Comparison of ENCODE assay signal across 17 cellular contexts in the genomic region with DNA sequence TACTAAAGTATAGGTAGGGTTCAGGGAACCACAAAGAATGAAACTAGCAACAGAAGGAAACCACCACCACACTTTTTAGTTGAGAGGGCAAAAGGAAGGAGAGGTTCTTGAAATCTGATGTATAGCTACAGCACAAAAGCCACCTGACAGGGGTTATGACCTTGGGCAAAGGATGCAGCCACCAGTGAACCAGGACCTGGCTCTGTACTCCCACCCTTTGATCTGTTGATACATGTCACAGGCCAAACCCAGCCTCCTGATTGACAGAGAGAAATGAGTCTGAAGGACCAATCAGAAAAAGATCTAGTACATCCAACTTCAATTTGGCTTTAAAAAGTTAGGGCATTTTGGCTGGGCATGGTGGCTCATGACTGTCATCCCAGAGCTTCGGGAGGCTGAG. TPM values are rescaled to one million over a fixed set of nuclear protein-coding genes. Genes with fewer than 3 reads are reported as not detected.
A peak's percentile ranks its signal among the peaks of the same experiment; 100 is the strongest.
DNase-seq lines count a peak whose midpoint lies in the region; ATAC-seq, FAIRE-seq and TF ChIP-seq lines count a peak whose summit lies in the region.
"Had no signal": no experiment of that assay in that cellular context is flagged by ENCODE, and none has a peak within 500 bp of the region (broad histone marks: within the 10 kb centered on the region; RNA-seq: fewer than 3 reads in every experiment).

No MANE protein-coding gene starts in this region.

- H3K4me3 Mint-ChIP-seq in activated CD4-positive, alpha-beta T cell treated with anti-CD3 and anti-CD28 coated beads, Interleukin-2, amount 10 ng/mL, durations not matched to agents 7 days and 5 days = no peak overlapping the region
- peak overlapping the region; percentile 38 for H3K4me3 Mint-ChIP-seq in T-helper 1 cell treated with Interleukin-12 subunit alpha and Interleukin-12 subunit beta and Interleukin-4 antibody, amounts not matched to agents 30 μg/mL and 1 μg/mL, for 36 hours
- H3K4me3 Mint-ChIP-seq: GM23338 had no signal

- peaks cover 2% of the 10 kb centered on the region for H3K36me3 Mint-ChIP-seq in activated CD4-positive, alpha-beta T cell treated with anti-CD3 and anti-CD28 coated beads, Interleukin-2, amount 10 ng/mL, durations not matched to agents 7 days and 5 days (ENCODE audit: low read depth)
- H3K36me3 Mint-ChIP-seq in T-helper 1 cell treated with Interleukin-12 subunit alpha and Interleukin-12 subunit beta and Interleukin-4 antibody, amounts not matched to agents 30 μg/mL and 1 μg/mL, for 36 hours (ENCODE audit: low read depth) = peaks cover 4% of the 10 kb centered on the region

- in situ Hi-C loops in GM13976 (cut with MboI; ENCODE audit: low sequenced_read_pairs, unreplicated experiment) = loop anchor here (10.0 kb wide), 1 partner anchor 188 kb away; a partner anchor contains a TSS
- in situ Hi-C loops in K562 (cut with MboI) = loop anchor here (10.0 kb wide), 1 partner anchor 52 kb away; no protein-coding TSS in a partner anchor

- POLR2A ChIA-PET in activated CD4-positive, alpha-beta T cell treated with anti-CD3 and anti-CD28 coated beads, Interleukin-2, amount 10 ng/mL, durations not matched to agents 7 days and 5 days (lab: Charles Lee) = interaction anchor here (0.5 to 1.1 kb wide), 3 partner anchors 20 to 352 kb away, joined by 3 to 5 read pairs (median 4); a partner anchor contains a TSS
- POLR2A ChIA-PET in K562 (lab: Yijun Ruan, JAX) = interaction anchor here (0.6 to 1.2 kb wide), 3 partner anchors 21 to 712 kb away, joined by 4 to 5 read pairs (median 4); no protein-coding TSS in a partner anchor

- H4K20me1 ChIP-seq in K562 (replicated peaks; ENCODE audit: control insufficient read depth, insufficient read depth, low read length) = no peaks in the 10 kb centered on the region
- H4K20me1 ChIP-seq: BLaER1 treated with 17β-estradiol and CSF1 and Interleukin-3, amounts not matched to agents 10 nM and 100 nM had no signal

- intact Hi-C loops in K562 (cut with micrococcal nuclease) = loop anchor here (10.0 kb wide), 1 partner anchor 212 kb away; no protein-coding TSS in a partner anchor

- no peak for TF ChIP-seq CTCF in GM13976 (IDR thresholded peaks at IDR 0.05; ENCODE audit: borderline replicate concordance, control extremely low read depth, extremely low read depth, insufficient read depth, missing control alignments)
- TF ChIP-seq CTCF in K562 (IDR thresholded peaks at IDR 0.05 in 2 of 3, conservative IDR thresholded peaks at IDR 0.05 in 1 of 3; ENCODE audit: insufficient read depth in 2 of 3, low read depth in 1 of 3, low read length in 3 of 3) = no peak

- H3K4me2 ChIP-seq in K562 (ENCODE audit: insufficient read depth, low read length) = no peak overlapping the region
- H3K4me2 ChIP-seq: BLaER1 treated with 17β-estradiol and CSF1 and Interleukin-3, amounts not matched to agents 10 nM and 100 nM; GM23338 had no signal

- no TSS peak for BruUV-seq in K562 (replicated peaks; lab: Mats Ljungman, UMichigan)

- TF ChIP-seq RAD21 in K562 (CRISPR knock-in tag; conservative IDR thresholded peaks at IDR 0.05 in 1 of 2, IDR thresholded peaks at IDR 0.05 in 1 of 2) = no peak

- no peak overlapping the region for H3K27ac ChIP-seq in K562 (ENCODE audit: extremely low read depth, low read depth, low read length)
- H3K27ac ChIP-seq: BLaER1 treated with 17β-estradiol and CSF1 and Interleukin-3, amounts not matched to agents 10 nM and 100 nM had no signal

- no peaks in the 10 kb centered on the region for H3K27me3 ChIP-seq in K562 (ENCODE audit: control insufficient read depth in 2 of 2, insufficient read depth in 2 of 2, low read length in 2 of 2)
- H3K27me3 ChIP-seq: BLaER1 treated with 17β-estradiol and CSF1 and Interleukin-3, amounts not matched to agents 10 nM and 100 nM had no signal

- TF ChIP-seq EP300 in K562 (IDR thresholded peaks at IDR 0.05; ENCODE audit: low read length) = no peak

- H2AFZ ChIP-seq in K562 (ENCODE audit: low read depth, low read length) = no peak overlapping the region
- H2AFZ ChIP-seq: GM23338 had no signal

- H3K4me1 ChIP-seq in K562 (replicated peaks in 1 of 2; ENCODE audit: control insufficient read depth in 2 of 2, insufficient read depth in 2 of 2, low read length in 2 of 2) = no peaks in the 10 kb centered on the region; a peak in 2 of 5 replicates

- no peaks in the 10 kb centered on the region for H3K79me2 ChIP-seq in K562 (ENCODE audit: control insufficient read depth, insufficient read depth, low read length)

- CTCF ChIA-PET in activated CD4-positive, alpha-beta T cell treated with anti-CD3 and anti-CD28 coated beads, Interleukin-2, amount 10 ng/mL, durations not matched to agents 7 days and 5 days (lab: Charles Lee) = interaction anchor here (0.7 to 2.2 kb wide), 8 partner anchors 12 to 377 kb away, joined by 3 to 7 read pairs (median 4); no protein-coding TSS in a partner anchor
- CTCF ChIA-PET in K562 (lab: Yijun Ruan, JAX; ENCODE audit: low intra/inter-chr PET ratio) = no interaction called here

- H3K9me3 ChIP-seq in K562 (replicated peaks; ENCODE audit: control insufficient read depth, insufficient read depth, low read depth, low read length) = no peaks in the 10 kb centered on the region

- ATAC-seq in K562 (no peak), HG02588 (IDR thresholded peaks at IDR 0.05; ENCODE audit: unreplicated experiment) (no peak), HG03571 (IDR thresholded peaks at IDR 0.05; ENCODE audit: unreplicated experiment) (no peak)
- ATAC-seq: GM23338, Panc1 had no signal

- H3K4me3 ChIP-seq in K562 = no peak overlapping the region
- H3K4me3 ChIP-seq: BLaER1 treated with 17β-estradiol and CSF1 and Interleukin-3, amounts not matched to agents 10 nM and 100 nM; GM23338 had no signal

- no peak for TF ChIP-seq POLR2A in K562 (conservative IDR thresholded peaks at IDR 0.05)

- peak overlapping the region; percentile 85 for H3K27ac Mint-ChIP-seq in activated CD4-positive, alpha-beta T cell treated with anti-CD3 and anti-CD28 coated beads, Interleukin-2, amount 10 ng/mL, durations not matched to agents 7 days and 5 days
- peak overlapping the region; percentile 86 for H3K27ac Mint-ChIP-seq in T-helper 1 cell treated with Interleukin-12 subunit alpha and Interleukin-12 subunit beta and Interleukin-4 antibody, amounts not matched to agents 30 μg/mL and 1 μg/mL, for 36 hours
- H3K27ac Mint-ChIP-seq: GM23338 had no signal

- no peaks in the 10 kb centered on the region for H3K27me3 Mint-ChIP-seq in activated CD4-positive, alpha-beta T cell treated with anti-CD3 and anti-CD28 coated beads, Interleukin-2, amount 10 ng/mL, durations not matched to agents 7 days and 5 days
- no peaks in the 10 kb centered on the region for H3K27me3 Mint-ChIP-seq in T-helper 1 cell treated with Interleukin-12 subunit alpha and Interleukin-12 subunit beta and Interleukin-4 antibody, amounts not matched to agents 30 μg/mL and 1 μg/mL, for 36 hours (ENCODE audit: low read depth)

- no peaks in the 10 kb centered on the region for H3K36me3 ChIP-seq in K562 (ENCODE audit: control insufficient read depth, insufficient read depth, low read length)

- H3K9me3 Mint-ChIP-seq in activated CD4-positive, alpha-beta T cell treated with anti-CD3 and anti-CD28 coated beads, Interleukin-2, amount 10 ng/mL, durations not matched to agents 7 days and 5 days = peaks cover 4% of the 10 kb centered on the region
- peaks cover 4% of the 10 kb centered on the region for H3K9me3 Mint-ChIP-seq in T-helper 1 cell treated with Interleukin-12 subunit alpha and Interleukin-12 subunit beta and Interleukin-4 antibody, amounts not matched to agents 30 μg/mL and 1 μg/mL, for 36 hours
- H3K9me3 Mint-ChIP-seq: GM23338 had no signal

- no peak for FAIRE-seq in K562 (lab: Jason Lieb, UNC)

- no peaks in the 10 kb centered on the region for H3K9me1 ChIP-seq in K562 (ENCODE audit: control insufficient read depth, insufficient read depth, low read length)

- H3K9ac ChIP-seq in K562 (ENCODE audit: insufficient read depth in 1 of 2, low read depth in 2 of 2, low read length in 2 of 2) = no peak overlapping the region
- H3K9ac ChIP-seq: BLaER1 treated with 17β-estradiol and CSF1 and Interleukin-3, amounts not matched to agents 10 nM and 100 nM had no signal

- WGBS in K562 (ENCODE audit: insufficient coverage, low coverage, missing lambda C conversion rate) = 50% methylated on average over 1 of the region's 1 CpG

- peak; percentile 67 for DNase-seq in activated CD4-positive, alpha-beta T cell treated with anti-CD3 and anti-CD28 coated beads, Interleukin-2, amount 10 ng/mL, durations not matched to agents 7 days and 5 days
- DNase-seq in activated CD4-positive, alpha-beta T cell treated with anti-CD3 and anti-CD28 coated beads for 1 hour = no peak
- DNase-seq in GM13976 (ENCODE audit: low spot score) = peak; percentile 47
- DNase-seq in K562 (ENCODE audit: extremely low read depth in 1 of 4, low spot score in 3 of 4) = no peak
- DNase-seq in NAMALWA (ENCODE audit: low spot score) = no peak
- DNase-seq: Kasumi-1, NCI-H1417 treated with DMSO at 0.1 percent for 48 hours, NCI-H2029, NCI-H2171 treated with DMSO at 0.1 percent for 48 hours, NCI-H774, SHP77 had no signal

- peaks cover 42% of the 10 kb centered on the region for H3K4me1 Mint-ChIP-seq in activated CD4-positive, alpha-beta T cell treated with anti-CD3 and anti-CD28 coated beads, Interleukin-2, amount 10 ng/mL, durations not matched to agents 7 days and 5 days
- H3K4me1 Mint-ChIP-seq in T-helper 1 cell treated with Interleukin-12 subunit alpha and Interleukin-12 subunit beta and Interleukin-4 antibody, amounts not matched to agents 30 μg/mL and 1 μg/mL, for 36 hours (ENCODE audit: low read depth) = peaks cover 37% of the 10 kb centered on the region

RNA-seq across cellular contexts. Expression of a gene that starts 20.0 kb away (rescaled TPM):
- 10 to 100 TPM; 50.2 to 57.7 TPM for total RNA-seq in activated CD4-positive, alpha-beta T cell treated with anti-CD3 and anti-CD28 coated beads, Interleukin-2, amount 10 ng/mL, durations not matched to agents 7 days and 5 days
- 33.0 and 98.2 TPM in 2 replicates for total RNA-seq in K562 (2011; cell fraction: chromatin; rRNA removed; ENCODE audit: low replicate concordance)
- 9.7 and 20.7 TPM in 2 replicates for total RNA-seq in K562 (2011; cell fraction: nucleolus; rRNA removed)
- total RNA-seq in K562 (2011; cell fraction: nucleoplasm; rRNA removed) = 25.2 and 32.3 TPM in 2 replicates
- total RNA-seq in K562 (2014; rRNA removed) = 37.9 and 52.4 TPM in 2 replicates
- total RNA-seq in K562 (2014; rRNA removed; fragmentation: Illumina TruSeq; extraction: Trizol) = 56.0 and 62.5 TPM in 2 replicates
- total RNA-seq in K562 (2015; rRNA removed; fragmentation: Illumina TruSeq; extraction: Trizol) = 49.5 and 51.5 TPM in 2 replicates
- 43.4 and 43.9 TPM in 2 replicates for total RNA-seq in K562 (2021)
- 36.5 and 45.5 TPM in 2 replicates for polyA plus RNA-seq in K562 (2011; rRNA removed)
- polyA plus RNA-seq in K562 (2011; cell fraction: cytosol; rRNA removed) = 13.9 and 18.1 TPM in 2 replicates
- 47.2 and 66.0 TPM in 2 replicates for polyA plus RNA-seq in K562 (2011; cell fraction: nucleus; rRNA removed)
- 24.4 and 33.5 TPM in 2 replicates for polyA plus RNA-seq in K562 (2012)
- polyA plus RNA-seq in K562 (2014; fragmentation: Illumina TruSeq; extraction: Trizol) = 28.0 and 41.6 TPM in 2 replicates
- 10 to 100 TPM; 21.0 to 29.7 TPM for polyA plus RNA-seq in K562 (2014; fragmentation: Nextera tagmentation; extraction: Ambion mirVana)
- 22.6 and 35.7 TPM in 2 replicates for polyA plus RNA-seq in K562 (2014; rRNA removed)
- 76.2 and 80.4 TPM in 2 replicates for polyA minus RNA-seq in K562 (2011; rRNA and poly(A)+ RNA removed)
- 11.6 and 17.2 TPM in 2 replicates for polyA minus RNA-seq in K562 (2011; cell fraction: cytosol; rRNA and poly(A)+ RNA removed)
- 14.8 and 27.4 TPM in 2 replicates for polyA minus RNA-seq in K562 (2011; cell fraction: nucleus; rRNA and poly(A)+ RNA removed)

Comparison
In these comparisons a context has a peak if more than half of its experiments do, and no peak if none do; other contexts are left out.
1. DNase-seq: peak in activated CD4-positive, alpha-beta T cell treated with anti-CD3 and anti-CD28 coated beads, Interleukin-2, amount 10 ng/mL, durations not matched to agents 7 days and 5 days (single experiment) and GM13976 (single experiment); none in activated CD4-positive, alpha-beta T cell treated with anti-CD3 and anti-CD28 coated beads for 1 hour (single experiment), K562 (0 of 4) and NAMALWA (single experiment).